21 cellular contexts compared by ENCODE assay signal in genomic region chr13:42276683-42277082, GRCh38. TPM values are rescaled to one million over a fixed set of nuclear protein-coding genes. Genes with fewer than 3 reads are reported as not detected.
DNase-seq lines count a peak whose midpoint lies in the region; ATAC-seq and TF ChIP-seq lines count a peak whose summit lies in the region.
"Had no signal": no experiment of that assay in that cellular context is flagged by ENCODE, and none has a peak within 500 bp of the region (broad histone marks: within the 10 kb centered on the region; RNA-seq: fewer than 3 reads in every experiment).

No MANE protein-coding gene starts in this region.

- no peak for TF ChIP-seq POLR2A in esophagus squamous epithelium (IDR thresholded peaks at IDR 0.05)

- H3K27ac ChIP-seq in hepatocyte (peak overlapping the region; percentile 56), esophagus squamous epithelium (no peak overlapping the region)
- H3K27ac ChIP-seq: 22Rv1, gastroesophageal sphincter, KMS-11, SK-N-MC had no signal

- peaks cover 13% of the 10 kb centered on the region for H3K4me1 ChIP-seq in hepatocyte (ENCODE audit: insufficient read depth)
- peaks cover 10 to 63% (median 11%) of the 10 kb centered on the region in 3 donors for H3K4me1 ChIP-seq in esophagus squamous epithelium
- H3K4me1 ChIP-seq: BE2C had no signal

- H3K79me2 ChIP-seq in hepatocyte: peaks cover 86% of the 10 kb centered on the region

- H3K36me3 ChIP-seq in hepatocyte (replicated peaks; ENCODE audit: insufficient read depth, low read depth): no peaks in the 10 kb centered on the region
- no peaks in the 10 kb centered on the region for H3K36me3 ChIP-seq in esophagus squamous epithelium
- H3K36me3 ChIP-seq: BE2C, gastroesophageal sphincter, sigmoid colon, stomach had no signal

- H3K9me3 Mint-ChIP-seq in activated CD4-positive, alpha-beta T cell treated with anti-CD3 and anti-CD28 coated beads for 36 hours (ENCODE audit: low read depth): no peaks in the 10 kb centered on the region
- H3K9me3 Mint-ChIP-seq in activated CD4-positive, alpha-beta memory T cell treated with anti-CD3 and anti-CD28 coated beads, Interleukin-2, amount 10 ng/mL, durations not matched to agents 7 days and 5 days: no peaks in the 10 kb centered on the region
- H3K9me3 Mint-ChIP-seq: dendritic cell treated with granulocyte-macrophage colony-stimulating factor and Interleukin-4, amounts not matched to agents 40 ng/mL and 50 ng/mL, for 4 days; nephron had no signal

- peaks cover 36% of the 10 kb centered on the region for H3K36me3 Mint-ChIP-seq in activated CD4-positive, alpha-beta T cell treated with anti-CD3 and anti-CD28 coated beads for 36 hours (ENCODE audit: low read depth)
- peaks cover 23% of the 10 kb centered on the region for H3K36me3 Mint-ChIP-seq in activated CD4-positive, alpha-beta memory T cell treated with anti-CD3 and anti-CD28 coated beads, Interleukin-2, amount 10 ng/mL, durations not matched to agents 7 days and 5 days (ENCODE audit: low read depth)

- H3K4me3 Mint-ChIP-seq in activated CD4-positive, alpha-beta T cell treated with anti-CD3 and anti-CD28 coated beads for 36 hours: peak overlapping the region; percentile 39
- peak overlapping the region; percentile 18 for H3K4me3 Mint-ChIP-seq in activated CD4-positive, alpha-beta memory T cell treated with anti-CD3 and anti-CD28 coated beads, Interleukin-2, amount 10 ng/mL, durations not matched to agents 7 days and 5 days
- H3K4me3 Mint-ChIP-seq: dendritic cell treated with granulocyte-macrophage colony-stimulating factor and Interleukin-4, amounts not matched to agents 40 ng/mL and 50 ng/mL, for 4 days; nephron had no signal

- TF ChIP-seq CTCF in GM12864 (IDR thresholded peaks at IDR 0.05; ENCODE audit: low read depth, low read length, missing control alignments) (no peak), hepatocyte (IDR thresholded peaks at IDR 0.05; ENCODE audit: poor library complexity) (no peak), esophagus squamous epithelium (IDR thresholded peaks at IDR 0.05) (no peak)

- H3K27ac Mint-ChIP-seq in activated CD4-positive, alpha-beta T cell treated with anti-CD3 and anti-CD28 coated beads for 36 hours: peak overlapping the region; percentile 75
- peak overlapping the region; percentile 60 for H3K27ac Mint-ChIP-seq in activated CD4-positive, alpha-beta memory T cell treated with anti-CD3 and anti-CD28 coated beads, Interleukin-2, amount 10 ng/mL, durations not matched to agents 7 days and 5 days
- H3K27ac Mint-ChIP-seq: dendritic cell treated with granulocyte-macrophage colony-stimulating factor and Interleukin-4, amounts not matched to agents 40 ng/mL and 50 ng/mL, for 4 days; nephron had no signal

- peak overlapping the region; percentile 25 for H3K4me2 ChIP-seq in hepatocyte
- H3K4me2 ChIP-seq: KMS-11 had no signal

- H2AFZ ChIP-seq in hepatocyte: no peak overlapping the region

- POLR2A ChIA-PET in activated CD4-positive, alpha-beta T cell treated with anti-CD3 and anti-CD28 coated beads for 36 hours (lab: Charles Lee): no interaction called here
- POLR2A ChIA-PET in activated CD4-positive, alpha-beta memory T cell treated with anti-CD3 and anti-CD28 coated beads, Interleukin-2, amount 10 ng/mL, durations not matched to agents 7 days and 5 days (lab: Charles Lee): no interaction called here

- H3K27me3 ChIP-seq in hepatocyte (no peaks in the 10 kb centered on the region), esophagus squamous epithelium (no peaks in the 10 kb centered on the region)
- H3K27me3 ChIP-seq: BE2C, gastroesophageal sphincter, sigmoid colon, stomach had no signal

- no peak for DNase-seq in activated CD4-positive, alpha-beta T cell treated with anti-CD3 and anti-CD28 coated beads for 36 hours
- no peak for DNase-seq in activated CD4-positive, alpha-beta T cell treated with anti-CD3 and anti-CD28 coated beads, Interleukin-2, amount 50 U/mL, for 48 hours
- DNase-seq in GM12864 (ENCODE audit: low read depth): no peak
- DNase-seq in activated CD4-positive, alpha-beta memory T cell treated with anti-CD3 and anti-CD28 coated beads, Interleukin-2, amount 10 ng/mL, durations not matched to agents 7 days and 5 days: no peak
- peak; percentile 12 for DNase-seq in hepatocyte (ENCODE audit: low spot score)
- DNase-seq in stimulated activated CD8-positive, alpha-beta memory T cell treated with anti-CD3 and anti-CD28 coated beads, Interleukin-4, amount 100 ng/mL, for 48 hours: no peak
- DNase-seq in esophagus squamous epithelium (lab: John Stamatoyannopoulos, UW): no peak
- DNase-seq in NCI-H2196 (lab: John Stamatoyannopoulos, UW; ENCODE audit: unreplicated experiment): no peak
- DNase-seq: BE2C, NCI-H1048, NCI-H2029, NCI-H446 treated with DMSO at 0.1 percent for 48 hours, sigmoid colon, stomach had no signal

- H4K20me1 ChIP-seq in hepatocyte (ENCODE audit: insufficient read depth, poor library complexity, severe bottlenecking): peaks cover 8% of the 10 kb centered on the region

- 68% methylated on average over 3 of the region's 3 CpGs for WGBS in hepatocyte (ENCODE audit: low lambda C conversion rate, missing lambda C conversion rate)
- WGBS in esophagus squamous epithelium, 2 donors: 83 to 85% methylated on average over 3 of the region's 3 CpGs

- H3K27me3 Mint-ChIP-seq in activated CD4-positive, alpha-beta T cell treated with anti-CD3 and anti-CD28 coated beads for 36 hours: no peaks in the 10 kb centered on the region
- H3K27me3 Mint-ChIP-seq in activated CD4-positive, alpha-beta memory T cell treated with anti-CD3 and anti-CD28 coated beads, Interleukin-2, amount 10 ng/mL, durations not matched to agents 7 days and 5 days: no peaks in the 10 kb centered on the region
- H3K27me3 Mint-ChIP-seq: dendritic cell treated with granulocyte-macrophage colony-stimulating factor and Interleukin-4, amounts not matched to agents 40 ng/mL and 50 ng/mL, for 4 days had no signal

- H3K9me3 ChIP-seq in hepatocyte (ENCODE audit: low read depth) (no peaks in the 10 kb centered on the region), esophagus squamous epithelium (no peaks in the 10 kb centered on the region)
- H3K9me3 ChIP-seq: BE2C, gastroesophageal sphincter, sigmoid colon, stomach had no signal

- no peaks in the 10 kb centered on the region for H3K9me2 ChIP-seq in hepatocyte (replicated peaks; ENCODE audit: insufficient read depth)

- no peak for ATAC-seq in activated CD4-positive, alpha-beta T cell treated with anti-CD3 and anti-CD28 coated beads for 36 hours
- ATAC-seq: activated CD4-positive, CD25-positive, alpha-beta regulatory T cell treated with anti-CD3 and anti-CD28 coated beads, Interleukin-2, amount 50 U/mL, for 24 hours; gastroesophageal sphincter had no signal

- CTCF ChIA-PET in activated CD4-positive, alpha-beta T cell treated with anti-CD3 and anti-CD28 coated beads for 36 hours (lab: Charles Lee): interaction anchor here (0.6 to 1.7 kb wide), 2 partner anchors 11 to 361 kb away, joined by 3 to 6 read pairs; no protein-coding TSS in a partner anchor
- CTCF ChIA-PET in activated CD4-positive, alpha-beta memory T cell treated with anti-CD3 and anti-CD28 coated beads, Interleukin-2, amount 10 ng/mL, durations not matched to agents 7 days and 5 days (lab: Charles Lee): no interaction called here

- H3K4me3 ChIP-seq in GM12864 (ENCODE audit: low read depth, low read length) (peak overlapping the region; percentile 85), hepatocyte (no peak overlapping the region), esophagus squamous epithelium (no peak overlapping the region)
- H3K4me3 ChIP-seq: gastroesophageal sphincter, sigmoid colon, SK-N-MC, stomach had no signal

- intact Hi-C loops in activated CD4-positive, alpha-beta T cell treated with anti-CD3 and anti-CD28 coated beads for 36 hours (cut with DNase I, micrococcal nuclease): loop anchor here (1.0 to 10.0 kb wide), 11 partner anchors 131 to 1978 kb away; partner anchors contain the start of genes DGKH (in 1 of the 2), EPSTI1 (in 1 of the 2) and WBP4 (in 1 of the 2)
- intact Hi-C loops in esophagus squamous epithelium (cut with DNase I): no loop called here

- peaks cover 38% of the 10 kb centered on the region for H3K4me1 Mint-ChIP-seq in activated CD4-positive, alpha-beta T cell treated with anti-CD3 and anti-CD28 coated beads for 36 hours
- H3K4me1 Mint-ChIP-seq in activated CD4-positive, alpha-beta memory T cell treated with anti-CD3 and anti-CD28 coated beads, Interleukin-2, amount 10 ng/mL, durations not matched to agents 7 days and 5 days: peaks cover 48% of the 10 kb centered on the region

RNA-seq across cellular contexts. Expression of gene AKAP11, which starts 4.7 kb away (rescaled TPM):
- total RNA-seq in activated CD4-positive, alpha-beta T cell treated with anti-CD3 and anti-CD28 coated beads for 36 hours: 10 to 100 TPM; 38.9 to 39.4 TPM
- total RNA-seq in activated CD4-positive, alpha-beta memory T cell treated with anti-CD3 and anti-CD28 coated beads, Interleukin-2, amount 10 ng/mL, durations not matched to agents 7 days and 5 days: 10 to 100 TPM; 32.5 to 34.0 TPM
- total RNA-seq in hepatocyte (27.2 and 30.6 TPM in 2 replicates), esophagus squamous epithelium (10 to 100 TPM; 13.3 to 24.0 (median 17.7) TPM)
- 3.7 and 4.4 TPM in 2 replicates for polyA plus RNA-seq in hepatocyte
